ENCODE assay signal across 1 cellular context in the genomic region with DNA sequence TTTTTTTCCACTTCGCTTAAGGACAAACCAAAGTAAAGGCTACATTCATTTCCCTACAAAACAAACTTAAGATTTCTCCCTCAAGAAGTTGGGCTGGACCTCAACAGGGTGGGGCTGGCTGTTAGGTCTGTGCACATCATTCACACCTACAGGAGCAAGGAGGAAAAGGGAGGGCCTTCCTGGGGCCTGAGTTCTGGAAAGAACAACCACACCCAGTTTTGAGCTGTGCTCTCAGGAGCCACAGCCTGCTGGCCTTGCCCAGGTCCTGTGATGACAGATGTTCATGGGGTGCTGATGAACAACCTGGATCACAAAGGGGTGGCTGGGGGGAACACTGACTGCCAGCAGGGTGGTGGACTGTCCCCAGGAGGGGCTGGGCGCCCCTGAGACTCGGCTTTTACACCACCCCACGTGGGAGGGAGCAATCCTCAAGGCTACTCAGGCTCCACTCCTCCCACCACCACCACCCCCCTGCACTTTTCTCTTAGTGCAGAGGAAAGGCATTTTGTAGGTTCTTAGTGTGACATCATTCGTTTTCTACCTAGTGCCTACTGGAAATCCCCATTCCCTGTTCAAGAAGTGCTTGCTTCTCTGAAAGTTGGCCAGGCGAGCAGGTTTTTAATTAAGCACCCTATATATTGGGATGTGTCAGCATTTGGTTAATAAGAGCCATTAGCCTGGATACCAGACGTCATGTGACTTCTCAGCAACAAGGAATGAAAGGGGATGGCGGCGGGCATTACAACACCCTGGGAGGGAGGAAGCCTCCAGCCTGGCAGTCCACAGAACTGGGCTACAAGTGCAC.
TF ChIP-seq lines count a peak whose summit lies in the region.

No MANE protein-coding gene starts in this region.

TF ChIP-seq in GM12878, 131 proteins besides CTCF, POLR2A, EP300 and RAD21:
- peak; percentile 52 for TF ChIP-seq ATF7 (IDR thresholded peaks at IDR 0.05; ENCODE audit: low read depth)
- no peak for TF ChIP-seq ZBTB11 (CRISPR knock-in tag; IDR thresholded peaks at IDR 0.05)
- TF ChIP-seq SPI1 (IDR thresholded peaks at IDR 0.05; ENCODE audit: borderline replicate concordance, insufficient read depth, low read depth, low read length): no peak
TF ChIP-seq in GM12878: peak in this region for 1.
